Comparison of ENCODE assay signal across 8 cellular contexts in the genomic region with DNA sequence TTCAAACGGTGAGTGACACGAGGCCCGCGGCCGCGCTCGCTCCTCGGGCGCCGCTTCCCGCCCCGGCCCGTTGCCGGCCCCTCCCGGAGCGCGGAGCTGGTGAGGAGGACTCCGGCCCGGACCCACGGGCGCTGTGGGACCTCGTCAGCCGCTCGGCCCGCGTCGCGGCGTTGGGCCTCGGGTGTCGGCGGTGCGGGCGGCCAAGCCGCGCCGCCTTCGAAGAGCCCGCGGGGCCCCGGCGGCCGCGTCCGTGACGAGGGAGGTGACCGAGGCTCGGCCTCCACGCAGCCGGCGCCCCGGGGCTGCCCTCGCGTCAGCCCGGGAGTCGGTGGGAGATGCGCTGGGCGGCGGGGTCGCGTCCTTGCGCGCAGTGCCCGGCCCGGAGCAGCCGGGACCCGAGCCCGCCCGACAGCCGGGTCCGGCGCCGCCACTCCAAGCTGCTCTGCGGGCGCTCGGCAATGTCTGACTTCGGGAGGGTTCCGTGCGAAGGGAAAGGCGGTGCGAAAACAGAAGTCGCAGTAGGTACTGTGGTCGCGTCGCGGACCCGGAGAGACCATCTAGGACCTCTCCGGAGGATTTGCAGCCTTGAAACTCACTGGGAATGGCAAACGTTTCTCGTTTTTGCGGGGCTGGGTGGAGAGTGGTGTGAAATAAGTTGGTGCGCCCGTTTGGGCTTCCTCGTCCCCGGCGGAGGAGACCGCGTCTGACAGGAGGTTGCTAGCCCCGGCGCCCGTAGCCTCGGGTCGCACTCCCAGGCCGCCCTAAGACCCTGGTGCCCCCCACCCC. TPM values are rescaled to one million over a fixed set of nuclear protein-coding genes. Genes with fewer than 3 reads are reported as not detected.
DNase-seq lines count a peak whose midpoint lies in the region; ATAC-seq and TF ChIP-seq lines count a peak whose summit lies in the region.

No MANE protein-coding gene starts in this region.

- peak; percentile 29 for ATAC-seq in GM19035 (IDR thresholded peaks at IDR 0.05; ENCODE audit: unreplicated experiment)
- peak; percentile 12 for ATAC-seq in HG03520 (IDR thresholded peaks at IDR 0.05; ENCODE audit: unreplicated experiment)
- peak; percentile 1 for ATAC-seq in left lobe of liver

- DNase-seq in UCSD-AML1 (lab: John Stamatoyannopoulos, UW; ENCODE audit: unreplicated experiment) (peak; percentile 60), left lobe of liver (ENCODE audit: low spot score) (peak; percentile 63), SW 1271 (lab: John Stamatoyannopoulos, UW) (no peak)
- DNase-seq in central memory CD4-positive, alpha-beta T cell = peak; percentile 56
- peak; percentile 30 to 32 for DNase-seq in stimulated activated CD4-positive, alpha-beta T cell treated with anti-CD3 and anti-CD28 coated beads, Interleukin-2, amount 100 ng/mL, for 48 hours

- TF ChIP-seq CTCF in 22Rv1 (IDR thresholded peaks at IDR 0.05) = no peak; the same call in 1 of the 2 replicates

- H3K27ac ChIP-seq in 22Rv1 = peak overlapping the region; percentile 98

RNA-seq across cellular contexts. Expression of gene SPEN, which starts 0.8 kb away (rescaled TPM):
- 28.7 TPM for total RNA-seq in left lobe of liver

RNA-seq across cellular contexts. Expression of gene UQCRHL, which starts 40.9 kb away (rescaled TPM):
- 0.98 TPM for total RNA-seq in left lobe of liver

Comparison
In these comparisons a context has a peak if more than half of its experiments do, and no peak if none do; other contexts are left out.
1. DNase-seq: peak in UCSD-AML1 (single experiment), central memory CD4-positive, alpha-beta T cell (single experiment), left lobe of liver (single experiment) and stimulated activated CD4-positive, alpha-beta T cell treated with anti-CD3 and anti-CD28 coated beads, Interleukin-2, amount 100 ng/mL, for 48 hours (2 of 2); none in SW 1271 (0 of 2).
2. Peak in every context shown above with its lines, with median percentiles within 50 percentile points of each other: ATAC-seq.